2 cellular contexts compared by ENCODE assay signal in the genomic region with DNA sequence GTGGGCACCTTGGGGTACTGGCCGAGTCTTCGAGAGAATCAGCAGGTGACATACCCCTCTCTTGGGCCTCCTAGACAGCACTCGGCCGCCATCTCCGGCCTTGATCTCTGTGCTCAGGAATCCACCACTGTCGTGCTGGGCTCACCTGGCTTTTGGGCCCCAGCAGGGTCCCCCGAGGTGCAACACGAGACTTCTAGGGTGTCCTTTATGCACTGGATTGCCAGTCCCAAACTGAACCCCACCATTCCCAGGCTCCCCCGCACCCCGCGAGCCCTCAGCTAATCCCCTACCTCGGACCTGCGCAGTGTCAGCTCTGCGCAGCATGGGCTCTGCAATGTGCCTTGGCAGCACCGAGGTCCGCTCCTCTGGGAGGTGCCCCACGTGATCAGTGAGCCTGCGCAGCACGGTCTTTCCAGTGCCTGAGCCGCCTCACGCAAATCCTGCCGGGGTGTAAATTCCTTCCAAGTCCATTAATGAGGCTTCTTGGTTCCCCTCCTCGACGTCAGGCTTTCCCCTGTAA.
TF ChIP-seq lines count a peak whose summit lies in the region.

No MANE protein-coding gene starts in this region.

TF ChIP-seq in HepG2, 621 proteins besides CTCF, POLR2A, EP300 and RAD21 (continued from another document):
- TF ChIP-seq ZGPAT (CRISPR knock-in tag; IDR thresholded peaks at IDR 0.05), result no peak
- TF ChIP-seq, protein P1, sequence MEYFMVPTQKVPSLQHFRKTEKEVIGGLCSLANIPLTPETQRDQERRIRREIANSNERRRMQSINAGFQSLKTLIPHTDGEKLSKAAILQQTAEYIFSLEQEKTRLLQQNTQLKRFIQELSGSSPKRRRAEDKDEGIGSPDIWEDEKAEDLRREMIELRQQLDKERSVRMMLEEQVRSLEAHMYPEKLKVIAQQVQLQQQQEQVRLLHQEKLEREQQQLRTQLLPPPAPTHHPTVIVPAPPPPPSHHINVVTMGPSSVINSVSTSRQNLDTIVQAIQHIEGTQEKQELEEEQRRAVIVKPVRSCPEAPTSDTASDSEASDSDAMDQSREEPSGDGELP (IDR thresholded peaks at IDR 0.05; ENCODE audit: borderline replicate concordance, low read depth), result no peak
- TF ChIP-seq, protein P2, sequence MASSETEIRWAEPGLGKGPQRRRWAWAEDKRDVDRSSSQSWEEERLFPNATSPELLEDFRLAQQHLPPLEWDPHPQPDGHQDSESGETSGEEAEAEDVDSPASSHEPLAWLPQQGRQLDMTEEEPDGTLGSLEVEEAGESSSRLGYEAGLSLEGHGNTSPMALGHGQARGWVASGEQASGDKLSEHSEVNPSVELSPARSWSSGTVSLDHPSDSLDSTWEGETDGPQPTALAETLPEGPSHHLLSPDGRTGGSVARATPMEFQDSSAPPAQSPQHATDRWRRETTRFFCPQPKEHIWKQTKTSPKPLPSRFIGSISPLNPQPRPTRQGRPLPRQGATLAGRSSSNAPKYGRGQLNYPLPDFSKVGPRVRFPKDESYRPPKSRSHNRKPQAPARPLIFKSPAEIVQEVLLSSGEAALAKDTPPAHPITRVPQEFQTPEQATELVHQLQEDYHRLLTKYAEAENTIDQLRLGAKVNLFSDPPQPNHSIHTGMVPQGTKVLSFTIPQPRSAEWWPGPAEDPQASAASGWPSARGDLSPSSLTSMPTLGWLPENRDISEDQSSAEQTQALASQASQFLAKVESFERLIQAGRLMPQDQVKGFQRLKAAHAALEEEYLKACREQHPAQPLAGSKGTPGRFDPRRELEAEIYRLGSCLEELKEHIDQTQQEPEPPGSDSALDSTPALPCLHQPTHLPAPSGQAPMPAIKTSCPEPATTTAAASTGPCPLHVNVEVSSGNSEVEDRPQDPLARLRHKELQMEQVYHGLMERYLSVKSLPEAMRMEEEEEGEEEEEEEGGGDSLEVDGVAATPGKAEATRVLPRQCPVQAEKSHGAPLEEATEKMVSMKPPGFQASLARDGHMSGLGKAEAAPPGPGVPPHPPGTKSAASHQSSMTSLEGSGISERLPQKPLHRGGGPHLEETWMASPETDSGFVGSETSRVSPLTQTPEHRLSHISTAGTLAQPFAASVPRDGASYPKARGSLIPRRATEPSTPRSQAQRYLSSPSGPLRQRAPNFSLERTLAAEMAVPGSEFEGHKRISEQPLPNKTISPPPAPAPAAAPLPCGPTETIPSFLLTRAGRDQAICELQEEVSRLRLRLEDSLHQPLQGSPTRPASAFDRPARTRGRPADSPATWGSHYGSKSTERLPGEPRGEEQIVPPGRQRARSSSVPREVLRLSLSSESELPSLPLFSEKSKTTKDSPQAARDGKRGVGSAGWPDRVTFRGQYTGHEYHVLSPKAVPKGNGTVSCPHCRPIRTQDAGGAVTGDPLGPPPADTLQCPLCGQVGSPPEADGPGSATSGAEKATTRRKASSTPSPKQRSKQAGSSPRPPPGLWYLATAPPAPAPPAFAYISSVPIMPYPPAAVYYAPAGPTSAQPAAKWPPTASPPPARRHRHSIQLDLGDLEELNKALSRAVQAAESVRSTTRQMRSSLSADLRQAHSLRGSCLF (CRISPR knock-in tag; IDR thresholded peaks at IDR 0.05; ENCODE audit: borderline replicate concordance), result no peak
- TF ChIP-seq NFE2 (CRISPR knock-in tag; IDR thresholded peaks at IDR 0.05), result no peak
- TF ChIP-seq IKZF1 (IDR thresholded peaks at IDR 0.05), result no peak
- no peak for TF ChIP-seq FOXK1 (CRISPR knock-in tag; IDR thresholded peaks at IDR 0.05; ENCODE audit: borderline replicate concordance, low read depth)

TF ChIP-seq in K562, 482 proteins besides CTCF, POLR2A, EP300 and RAD21 (continues in another document):
- TF ChIP-seq MGA (IDR thresholded peaks at IDR 0.05) (0 out of 2 replicates have a peak, but pooled peaks have one; percentile 36), ZKSCAN8 (CRISPR knock-in tag; IDR thresholded peaks at IDR 0.05) (no peak), TAF7 (tag; IDR thresholded peaks at IDR 0.05) (no peak), ZNF277 (CRISPR knock-in tag; IDR thresholded peaks at IDR 0.05; ENCODE audit: borderline replicate concordance) (no peak), KLF16 (IDR thresholded peaks at IDR 0.05) (no peak), POLR3G (IDR thresholded peaks at IDR 0.05; ENCODE audit: extremely low read depth, insufficient read length, insufficient replicate concordance) (no peak), MCM7 (IDR thresholded peaks at IDR 0.05) (no peak), RFX5 (IDR thresholded peaks at IDR 0.05; ENCODE audit: low read depth, low read length) (no peak), LARP7 (IDR thresholded peaks at IDR 0.05) (no peak), ZNF316 (IDR thresholded peaks at IDR 0.05) (no peak), NCOA2 (IDR thresholded peaks at IDR 0.05; ENCODE audit: partially characterized antibody in 2 of 2) (no peak), PHB (CRISPR knock-in tag; IDR thresholded peaks at IDR 0.05) (no peak), ZNF140 (CRISPR knock-in tag; IDR thresholded peaks at IDR 0.05) (no peak), NRF1 (conservative IDR thresholded peaks at IDR 0.05 in 1 of 2, IDR thresholded peaks at IDR 0.05 in 1 of 2) (peak; percentile 78 to 80), PRMT5 (CRISPR knock-in tag; IDR thresholded peaks at IDR 0.05) (no peak), NCOA4 (IDR thresholded peaks at IDR 0.05; ENCODE audit: partially characterized antibody) (no peak), PRPF4 (IDR thresholded peaks at IDR 0.05; ENCODE audit: insufficient read depth, low read depth, low read length, poor library complexity, severe bottlenecking) (no peak), HDAC8 (tag; IDR thresholded peaks at IDR 0.05) (no peak), EP400 (IDR thresholded peaks at IDR 0.05) (no peak), ATF1 (CRISPR knock-in tag; IDR thresholded peaks at IDR 0.05) (no peak), ATF1 (tag; IDR thresholded peaks at IDR 0.05) (no peak), SFPQ (IDR thresholded peaks at IDR 0.05; ENCODE audit: low read depth, low read length) (no peak), HIVEP1 (CRISPR knock-in tag; IDR thresholded peaks at IDR 0.05) (no peak)
- TF ChIP-seq, protein P3, sequence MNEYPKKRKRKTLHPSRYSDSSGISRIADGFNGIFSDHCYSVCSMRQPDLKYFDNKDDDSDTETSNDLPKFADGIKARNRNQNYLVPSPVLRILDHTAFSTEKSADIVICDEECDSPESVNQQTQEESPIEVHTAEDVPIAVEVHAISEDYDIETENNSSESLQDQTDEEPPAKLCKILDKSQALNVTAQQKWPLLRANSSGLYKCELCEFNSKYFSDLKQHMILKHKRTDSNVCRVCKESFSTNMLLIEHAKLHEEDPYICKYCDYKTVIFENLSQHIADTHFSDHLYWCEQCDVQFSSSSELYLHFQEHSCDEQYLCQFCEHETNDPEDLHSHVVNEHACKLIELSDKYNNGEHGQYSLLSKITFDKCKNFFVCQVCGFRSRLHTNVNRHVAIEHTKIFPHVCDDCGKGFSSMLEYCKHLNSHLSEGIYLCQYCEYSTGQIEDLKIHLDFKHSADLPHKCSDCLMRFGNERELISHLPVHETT (CRISPR knock-in tag; conservative IDR thresholded peaks at IDR 0.05 in 1 of 2, IDR thresholded peaks at IDR 0.05 in 1 of 2), result no peak
- TF ChIP-seq, protein P4, sequence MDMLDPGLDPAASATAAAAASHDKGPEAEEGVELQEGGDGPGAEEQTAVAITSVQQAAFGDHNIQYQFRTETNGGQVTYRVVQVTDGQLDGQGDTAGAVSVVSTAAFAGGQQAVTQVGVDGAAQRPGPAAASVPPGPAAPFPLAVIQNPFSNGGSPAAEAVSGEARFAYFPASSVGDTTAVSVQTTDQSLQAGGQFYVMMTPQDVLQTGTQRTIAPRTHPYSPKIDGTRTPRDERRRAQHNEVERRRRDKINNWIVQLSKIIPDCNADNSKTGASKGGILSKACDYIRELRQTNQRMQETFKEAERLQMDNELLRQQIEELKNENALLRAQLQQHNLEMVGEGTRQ (CRISPR knock-in tag; IDR thresholded peaks at IDR 0.05), result peak; percentile 77
- TF ChIP-seq, protein P5, sequence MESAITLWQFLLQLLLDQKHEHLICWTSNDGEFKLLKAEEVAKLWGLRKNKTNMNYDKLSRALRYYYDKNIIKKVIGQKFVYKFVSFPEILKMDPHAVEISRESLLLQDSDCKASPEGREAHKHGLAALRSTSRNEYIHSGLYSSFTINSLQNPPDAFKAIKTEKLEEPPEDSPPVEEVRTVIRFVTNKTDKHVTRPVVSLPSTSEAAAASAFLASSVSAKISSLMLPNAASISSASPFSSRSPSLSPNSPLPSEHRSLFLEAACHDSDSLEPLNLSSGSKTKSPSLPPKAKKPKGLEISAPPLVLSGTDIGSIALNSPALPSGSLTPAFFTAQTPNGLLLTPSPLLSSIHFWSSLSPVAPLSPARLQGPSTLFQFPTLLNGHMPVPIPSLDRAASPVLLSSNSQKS (CRISPR knock-in tag; IDR thresholded peaks at IDR 0.05), result no peak
